Comparison of ENCODE assay signal across 8 cellular contexts in the genomic region with DNA sequence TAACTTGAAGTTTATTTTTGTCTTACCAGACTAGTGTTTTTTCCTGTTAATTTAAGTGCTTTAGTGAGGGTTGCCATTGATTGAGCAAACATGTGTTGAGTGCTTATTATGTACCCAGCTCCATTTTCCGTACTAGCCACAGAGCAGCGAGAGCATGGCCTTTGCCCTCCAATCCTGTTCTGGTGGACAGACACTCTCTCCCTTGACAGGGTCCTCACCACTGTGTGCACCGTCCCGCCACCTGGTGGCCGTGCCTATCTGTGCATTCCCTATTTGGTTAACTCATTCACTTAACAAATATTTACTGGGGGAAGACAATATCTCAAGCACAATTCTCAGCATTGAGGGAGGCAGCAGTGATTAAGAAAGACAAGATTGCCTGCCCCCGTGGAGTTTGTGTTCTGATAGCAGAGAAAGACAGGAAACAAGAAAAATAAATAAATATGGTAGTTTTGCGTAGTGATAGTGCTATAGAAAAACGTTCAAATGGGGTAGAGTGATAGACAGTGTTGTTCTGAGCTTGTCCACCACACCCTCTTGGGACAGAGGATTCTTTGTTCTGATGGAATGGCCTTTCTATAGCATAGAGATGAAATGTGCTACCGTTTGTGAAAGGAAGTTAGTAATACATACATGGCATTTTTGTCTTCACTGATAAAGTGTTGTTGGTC. TPM values are rescaled to one million over a fixed set of nuclear protein-coding genes. Genes with fewer than 3 reads are reported as not detected.
DNase-seq lines count a peak whose midpoint lies in the region; ATAC-seq, FAIRE-seq and TF ChIP-seq lines count a peak whose summit lies in the region.

No MANE protein-coding gene starts in this region.

- H3K9me3 Mint-ChIP-seq in stimulated activated effector memory CD8-positive, alpha-beta T cell treated with anti-CD3 and anti-CD28 coated beads, Interleukin-12 subunit alpha, Interleukin-12 subunit beta, amount 100 ng/mL, for 72 hours: no peaks in the 10 kb centered on the region

- no TSS peak for BruUV-seq in HepG2 (replicated peaks; lab: Mats Ljungman, UMichigan)

- H3K4me2 ChIP-seq in SU-DHL-6 (ENCODE audit: low read depth, low read length, poor library complexity, severe bottlenecking): no peak overlapping the region
- no peak overlapping the region for H3K4me2 ChIP-seq in HepG2 (ENCODE audit: low read depth, low read length)

- H2AFZ ChIP-seq in SU-DHL-6 (ENCODE audit: low read depth, low read length, severe bottlenecking): no peak overlapping the region
- no peak overlapping the region for H2AFZ ChIP-seq in HepG2 (ENCODE audit: low read length)

- peak; percentile 94 for FAIRE-seq in HepG2 (lab: Jason Lieb, UNC)

- POLR2A ChIA-PET in HepG2 (lab: Yijun Ruan, JAX): no interaction called here

- H3K79me2 ChIP-seq in SU-DHL-6 (ENCODE audit: insufficient read depth, low read length): no peaks in the 10 kb centered on the region
- no peaks in the 10 kb centered on the region for H3K79me2 ChIP-seq in HepG2 (ENCODE audit: insufficient read depth, low read length)

- H3K27me3 ChIP-seq in SU-DHL-6 (ENCODE audit: low read length): no peaks in the 10 kb centered on the region
- H3K27me3 ChIP-seq in breast epithelium: peaks cover 0 to 3% of the 10 kb centered on the region in 2 donors
- H3K27me3 ChIP-seq in HepG2 (ENCODE audit: control insufficient read depth in 1 of 2, insufficient read depth in 2 of 2, low read length in 2 of 2): no peaks in the 10 kb centered on the region

- no peaks in the 10 kb centered on the region for H3K9me2 ChIP-seq in SU-DHL-6 (replicated peaks; ENCODE audit: insufficient read depth, low read length)

- in situ Hi-C loops in HepG2 (cut with HindIII; ENCODE audit: extremely low pct_ligation_motif_present, low pct_unique_long_range_greater_than_20kb): loop anchor here (10.0 kb wide), 1 partner anchor 375 kb away; no protein-coding TSS in a partner anchor

- H3K9ac ChIP-seq in SU-DHL-6 (ENCODE audit: low read length): no peak overlapping the region
- no peak overlapping the region for H3K9ac ChIP-seq in HepG2 (ENCODE audit: insufficient read depth, low read depth, low read length)

- no peaks in the 10 kb centered on the region for H3K36me3 Mint-ChIP-seq in stimulated activated effector memory CD8-positive, alpha-beta T cell treated with anti-CD3 and anti-CD28 coated beads, Interleukin-12 subunit alpha, Interleukin-12 subunit beta, amount 100 ng/mL, for 72 hours

- CTCF ChIA-PET in HepG2 (lab: Yijun Ruan, JAX; ENCODE audit: low intra/inter-chr PET ratio, low total read pairs): interaction anchor here (1.3 to 1.4 kb wide), 2 partner anchors 183 to 376 kb away, joined by 4 to 15 read pairs; no protein-coding TSS in a partner anchor

- 8% methylated on average over 9 of the region's 9 CpGs for WGBS in HepG2 (ENCODE audit: low lambda C conversion rate)

- H3K4me3 Mint-ChIP-seq in stimulated activated effector memory CD8-positive, alpha-beta T cell treated with anti-CD3 and anti-CD28 coated beads, Interleukin-12 subunit alpha, Interleukin-12 subunit beta, amount 100 ng/mL, for 72 hours: no peak overlapping the region

- intact Hi-C loops in breast epithelium (cut with DNase I; ENCODE audit: low total_unique reads): no loop called here
- intact Hi-C loops in HepG2 (cut with micrococcal nuclease; ENCODE audit: unreplicated experiment): no loop called here

- H3K4me3 ChIP-seq in AG09309 (ENCODE audit: control insufficient read depth, low read depth, low read length): no peak overlapping the region
- H3K4me3 ChIP-seq in SU-DHL-6 (ENCODE audit: insufficient read depth, low read length, poor library complexity, severe bottlenecking): no peak overlapping the region
- H3K4me3 ChIP-seq in breast epithelium: no peak overlapping the region
- no peak overlapping the region for H3K4me3 ChIP-seq in HepG2 (replicated peaks in 1 of 3; ENCODE audit: insufficient read depth in 1 of 3, low read depth in 2 of 3, low read length in 3 of 3)

- H3K36me3 ChIP-seq in SU-DHL-6 (ENCODE audit: low read length): no peaks in the 10 kb centered on the region
- H3K36me3 ChIP-seq in breast epithelium: no peaks in the 10 kb centered on the region
- H3K36me3 ChIP-seq in HepG2 (replicated peaks in 1 of 2; ENCODE audit: control insufficient read depth in 1 of 2, insufficient read depth in 2 of 2, low read length in 2 of 2): no peaks in the 10 kb centered on the region

- ATAC-seq in GM18502 (IDR thresholded peaks at IDR 0.05; ENCODE audit: poor library complexity, unreplicated experiment): peak; percentile 62
- ATAC-seq in HG03565 (IDR thresholded peaks at IDR 0.05; ENCODE audit: unreplicated experiment): peak; percentile 62
- peak; percentile 99 for ATAC-seq in HepG2
- peak; percentile 69 for ATAC-seq in stimulated activated effector memory CD8-positive, alpha-beta T cell treated with anti-CD3 and anti-CD28 coated beads, Interleukin-12 subunit alpha, Interleukin-12 subunit beta, amount 100 ng/mL, for 72 hours
- ATAC-seq in GM18909 (IDR thresholded peaks at IDR 0.05; ENCODE audit: poor library complexity, unreplicated experiment): no peak

- no peaks in the 10 kb centered on the region for H3K4me1 ChIP-seq in breast epithelium
- H3K4me1 ChIP-seq in HepG2 (ENCODE audit: insufficient read depth, low read length): 0 out of 2 replicates have a peak, but pooled peaks cover 6% of the 10 kb centered on the region

- TF ChIP-seq RAD21 in HepG2 (CRISPR knock-in tag; IDR thresholded peaks at IDR 0.05): peak; percentile 41; the same call in 1 of the 2 replicates

- no peak for TF ChIP-seq POLR2A in breast epithelium (IDR thresholded peaks at IDR 0.05)
- TF ChIP-seq POLR2A in HepG2 (IDR thresholded peaks at IDR 0.05; ENCODE audit: insufficient read depth in 1 of 2, low read depth in 2 of 2, low read length in 2 of 2): no peak

- H3K27ac Mint-ChIP-seq in stimulated activated effector memory CD8-positive, alpha-beta T cell treated with anti-CD3 and anti-CD28 coated beads, Interleukin-12 subunit alpha, Interleukin-12 subunit beta, amount 100 ng/mL, for 72 hours: no peak overlapping the region

- DNase-seq in AG09309 (ENCODE audit: low read depth) (no peak), breast epithelium (ENCODE audit: low spot score in 2 of 2) (no peak), HepG2 (ENCODE audit: low spot score) (peak; percentile 46)
- DNase-seq in stimulated activated effector memory CD8-positive, alpha-beta T cell treated with anti-CD3 and anti-CD28 coated beads, Interleukin-12 subunit alpha, Interleukin-12 subunit beta, amount 100 ng/mL, for 72 hours (ENCODE audit: low spot score in 2 of 2): peak; percentile 42 to 72

- no peaks in the 10 kb centered on the region for H4K20me1 ChIP-seq in SU-DHL-6 (ENCODE audit: low read depth, low read length)
- no peaks in the 10 kb centered on the region for H4K20me1 ChIP-seq in HepG2 (ENCODE audit: insufficient read depth, low read length)

- H3K27ac ChIP-seq in SU-DHL-6 (ENCODE audit: low read depth, low read length): no peak overlapping the region
- H3K27ac ChIP-seq in breast epithelium: no peak overlapping the region
- no peak overlapping the region for H3K27ac ChIP-seq in HepG2 (ENCODE audit: extremely low read length, insufficient read depth, low read length)

- no peaks in the 10 kb centered on the region for H3K9me3 ChIP-seq in SU-DHL-6 (ENCODE audit: insufficient read depth, low read length)
- H3K9me3 ChIP-seq in breast epithelium: no peaks in the 10 kb centered on the region
- no peaks in the 10 kb centered on the region for H3K9me3 ChIP-seq in HepG2 (ENCODE audit: low read length)

- H3K4me1 Mint-ChIP-seq in stimulated activated effector memory CD8-positive, alpha-beta T cell treated with anti-CD3 and anti-CD28 coated beads, Interleukin-12 subunit alpha, Interleukin-12 subunit beta, amount 100 ng/mL, for 72 hours: peaks cover 21% of the 10 kb centered on the region

- TF ChIP-seq EP300 in HepG2 (IDR thresholded peaks at IDR 0.05; ENCODE audit: low read depth in 2 of 2, low read length in 2 of 2): no peak
- no peak for TF ChIP-seq EP300 in HepG2 (CRISPR knock-in tag; IDR thresholded peaks at IDR 0.05; ENCODE audit: borderline replicate concordance)

- no peaks in the 10 kb centered on the region for H3F3A ChIP-seq in SU-DHL-6 (ENCODE audit: insufficient read depth)

- TF ChIP-seq CTCF in AG09309 (IDR thresholded peaks at IDR 0.05; ENCODE audit: control insufficient read depth, insufficient read depth, low read depth, low read length, missing control alignments) (peak; percentile 82), SU-DHL-6 (IDR thresholded peaks at IDR 0.05; ENCODE audit: insufficient read depth, low read length, poor library complexity, severe bottlenecking) (peak; percentile 82), breast epithelium (IDR thresholded peaks at IDR 0.05) (peak; percentile 11 to 52 (median 48)), HepG2 (CRISPR knock-in tag; IDR thresholded peaks at IDR 0.05) (peak; percentile 91)

TF ChIP-seq in HepG2, 621 proteins besides CTCF, POLR2A, EP300 and RAD21 (continues in another document):
- no peak for TF ChIP-seq ZNF839 (CRISPR knock-in tag; IDR thresholded peaks at IDR 0.05; ENCODE audit: borderline replicate concordance)

RNA-seq across cellular contexts. Expression of a gene that starts 13.0 kb away (rescaled TPM):
- total RNA-seq in breast epithelium (10 to 100 TPM in 2 of 3 donors, 1 to 10 TPM in 1; 6.0 to 13.1 (median 11.5) TPM), HepG2 (2016; rRNA removed; fragmentation: Illumina TruSeq; extraction: Trizol) (not detected in 2 replicates)
- total RNA-seq in HepG2 (2016; cell fraction: cytosol; rRNA removed; fragmentation: Illumina TruSeq; extraction: Trizol; ENCODE audit: low read depth): not detected in 2 replicates
- total RNA-seq in HepG2 (2016; cell fraction: insoluble cytoplasmic fraction; rRNA removed; fragmentation: Illumina TruSeq; extraction: Trizol): not detected in 2 replicates
- total RNA-seq in HepG2 (2016; cell fraction: membrane; rRNA removed; fragmentation: Illumina TruSeq; extraction: Trizol): not detected in 2 replicates
- total RNA-seq in HepG2 (2016; cell fraction: nucleus; rRNA removed; fragmentation: Illumina TruSeq; extraction: Trizol): not detected in 2 replicates
- polyA plus RNA-seq in HepG2 (2011; rRNA removed): 0.01 TPM in 1 of 2 replicates, not detected in the other
- not detected in 2 replicates for polyA plus RNA-seq in HepG2 (2011; cell fraction: cytosol; rRNA removed)
- not detected in 2 replicates for polyA plus RNA-seq in HepG2 (2011; cell fraction: nucleus; rRNA removed)
- polyA plus RNA-seq in HepG2 (2012): 0.11 TPM in 1 of 2 replicates, not detected in the other
- not detected in 2 replicates for polyA plus RNA-seq in HepG2 (2016; cell fraction: cytosol; fragmentation: Illumina TruSeq; extraction: Trizol; ENCODE audit: low read depth)
- not detected in 2 replicates for polyA plus RNA-seq in HepG2 (2016; cell fraction: insoluble cytoplasmic fraction; fragmentation: Illumina TruSeq; extraction: Trizol; ENCODE audit: low read depth)
- not detected in 2 replicates for polyA plus RNA-seq in HepG2 (2016; cell fraction: membrane; fragmentation: Illumina TruSeq; extraction: Trizol; ENCODE audit: low read depth)
- polyA plus RNA-seq in HepG2 (2016; cell fraction: nucleus; fragmentation: Illumina TruSeq; extraction: Trizol; ENCODE audit: insufficient read depth, low read depth): not detected in 2 replicates
- 0.02 and 1.6 TPM in 2 replicates for polyA minus RNA-seq in HepG2 (2011; rRNA and poly(A)+ RNA removed; ENCODE audit: low replicate concordance)
- not detected in 2 replicates for polyA minus RNA-seq in HepG2 (2011; cell fraction: cytosol; rRNA and poly(A)+ RNA removed)
- 0.25 TPM in 1 of 2 replicates, not detected in the other for polyA minus RNA-seq in HepG2 (2011; cell fraction: nucleus; rRNA and poly(A)+ RNA removed)

Comparison
In these comparisons a context has a peak if more than half of its experiments do, and no peak if none do; other contexts are left out.
1. DNase-seq: peak in HepG2 (single experiment) and stimulated activated effector memory CD8-positive, alpha-beta T cell treated with anti-CD3 and anti-CD28 coated beads, Interleukin-12 subunit alpha, Interleukin-12 subunit beta, amount 100 ng/mL, for 72 hours (2 of 2); none in AG09309 (single experiment) and breast epithelium (0 of 2).
2. RNA of a gene that starts 13.0 kb away (total RNA-seq): 6.0 to 13.1 TPM in breast epithelium; not detected in HepG2; every median in the first group is over 4 times any median in the second.
3. Peak in every context shown above with its lines, with median percentiles within 50 percentile points of each other: CTCF ChIP-seq.